ENCODE assay signal across 27 cellular contexts in genomic region chr1:165284471-165284870, GRCh38.
DNase-seq lines count a peak whose midpoint lies in the region; ATAC-seq and TF ChIP-seq lines count a peak whose summit lies in the region.
"Had no signal": no experiment of that assay in that cellular context is flagged by ENCODE, and none has a peak within 500 bp of the region (broad histone marks: within the 10 kb centered on the region; RNA-seq: fewer than 3 reads in every experiment).

No MANE protein-coding gene starts in this region.

- intact Hi-C loops in natural killer cell (cut with micrococcal nuclease) (no loop called here), Right ventricle myocardium superior (cut with DNase I) (loop anchor here (10.0 kb wide), 1 partner anchor 130 kb away; no protein-coding TSS in a partner anchor)

- no peak overlapping the region for H3K4me3 Mint-ChIP-seq in natural killer cell
- no peak overlapping the region for H3K4me3 Mint-ChIP-seq in activated CD4-positive, alpha-beta memory T cell treated with anti-CD3 and anti-CD28 coated beads, Interleukin-2, amount 10 ng/mL, durations not matched to agents 7 days and 5 days
- H3K4me3 Mint-ChIP-seq: activated B cell treated with CpG ODN at 0.5 μM for 24 hours; activated CD8-positive, alpha-beta T cell treated with anti-CD3 and anti-CD28 coated beads for 36 hours; central memory CD8-positive, alpha-beta T cell; T-helper 1 cell treated with Interleukin-12 subunit alpha and Interleukin-12 subunit beta and Interleukin-4 antibody, amounts not matched to agents 30 μg/mL and 1 μg/mL, for 36 hours had no signal

- H3K9me3 Mint-ChIP-seq in natural killer cell, result no peaks in the 10 kb centered on the region
- H3K9me3 Mint-ChIP-seq in activated CD4-positive, alpha-beta memory T cell treated with anti-CD3 and anti-CD28 coated beads, Interleukin-2, amount 10 ng/mL, durations not matched to agents 7 days and 5 days, result no peaks in the 10 kb centered on the region
- H3K9me3 Mint-ChIP-seq: activated B cell treated with CpG ODN at 0.5 μM for 24 hours; activated CD8-positive, alpha-beta T cell treated with anti-CD3 and anti-CD28 coated beads for 36 hours; central memory CD8-positive, alpha-beta T cell; T-helper 1 cell treated with Interleukin-12 subunit alpha and Interleukin-12 subunit beta and Interleukin-4 antibody, amounts not matched to agents 30 μg/mL and 1 μg/mL, for 36 hours had no signal

- CTCF ChIA-PET in activated CD4-positive, alpha-beta memory T cell treated with anti-CD3 and anti-CD28 coated beads, Interleukin-2, amount 10 ng/mL, durations not matched to agents 7 days and 5 days (lab: Charles Lee), result no interaction called here

- H3K36me3 Mint-ChIP-seq in natural killer cell, result no peaks in the 10 kb centered on the region
- no peaks in the 10 kb centered on the region for H3K36me3 Mint-ChIP-seq in activated CD4-positive, alpha-beta memory T cell treated with anti-CD3 and anti-CD28 coated beads, Interleukin-2, amount 10 ng/mL, durations not matched to agents 7 days and 5 days (ENCODE audit: low read depth)

- TF ChIP-seq CTCF in VCaP (conservative IDR thresholded peaks at IDR 0.05), result no peak
- no peak for TF ChIP-seq CTCF in natural killer cell (IDR thresholded peaks at IDR 0.05)

- ATAC-seq in natural killer cell (no peak), Right ventricle myocardium superior (ENCODE audit: poor library complexity) (no peak)
- ATAC-seq: A549; activated CD8-positive, alpha-beta T cell treated with anti-CD3 and anti-CD28 coated beads for 36 hours had no signal

- peak overlapping the region; percentile 92 for H3K27ac ChIP-seq in VCaP
- H3K27ac ChIP-seq: A549; BLaER1 treated with 17β-estradiol and CSF1 and Interleukin-3, amounts not matched to agents 10 nM and 100 nM; left ventricle myocardium inferior had no signal

- H3K4me1 Mint-ChIP-seq in natural killer cell, result no peaks in the 10 kb centered on the region
- H3K4me1 Mint-ChIP-seq in activated CD4-positive, alpha-beta memory T cell treated with anti-CD3 and anti-CD28 coated beads, Interleukin-2, amount 10 ng/mL, durations not matched to agents 7 days and 5 days, result no peaks in the 10 kb centered on the region
- H3K4me1 Mint-ChIP-seq: activated B cell treated with CpG ODN at 0.5 μM for 24 hours; central memory CD8-positive, alpha-beta T cell had no signal

- DNase-seq in NCI-H2196 (lab: John Stamatoyannopoulos, UW; ENCODE audit: unreplicated experiment) (peak; percentile 14), NCI-H2196 treated with DMSO at 0.1 percent for 48 hours (lab: John Stamatoyannopoulos, UW; ENCODE audit: unreplicated experiment) (no peak), NCI-H1417 treated with DMSO at 0.1 percent for 48 hours (lab: John Stamatoyannopoulos, UW) (peak; percentile 63), renal cortical epithelial cell (ENCODE audit: low read depth) (peak; percentile 16), natural killer cell (no peak), Right ventricle myocardium superior (no peak)
- no peak for DNase-seq in activated CD4-positive, alpha-beta memory T cell treated with anti-CD3 and anti-CD28 coated beads, Interleukin-2, amount 10 ng/mL, durations not matched to agents 7 days and 5 days
- DNase-seq: activated B cell treated with CpG ODN at 0.5 μM for 24 hours; activated CD8-positive, alpha-beta T cell treated with anti-CD3 and anti-CD28 coated beads for 36 hours; activated naive CD4-positive, alpha-beta T cell treated with Interleukin-2 at 50 U/mL for 16 hours; activated T-cell treated with anti-CD3 and anti-CD28 coated beads, Interleukin-2, amount 50 U/mL, for 1 hour; effector CD8-positive, alpha-beta T cell; H7; head of caudate nucleus; IMR-90; left ventricle myocardium inferior; MG63; midbrain; NCI-H345; retina; SIG-M5; substantia nigra had no signal

- no peak overlapping the region for H3K27ac Mint-ChIP-seq in natural killer cell
- H3K27ac Mint-ChIP-seq in activated CD4-positive, alpha-beta memory T cell treated with anti-CD3 and anti-CD28 coated beads, Interleukin-2, amount 10 ng/mL, durations not matched to agents 7 days and 5 days, result no peak overlapping the region
- H3K27ac Mint-ChIP-seq: activated B cell treated with CpG ODN at 0.5 μM for 24 hours; activated CD8-positive, alpha-beta T cell treated with anti-CD3 and anti-CD28 coated beads for 36 hours; T-helper 1 cell treated with Interleukin-12 subunit alpha and Interleukin-12 subunit beta and Interleukin-4 antibody, amounts not matched to agents 30 μg/mL and 1 μg/mL, for 36 hours had no signal

- peaks cover 11 to 14% of the 10 kb centered on the region in 2 donors for H3K27me3 Mint-ChIP-seq in natural killer cell (ENCODE audit: low read depth in 2 of 2)
- peaks cover 19% of the 10 kb centered on the region for H3K27me3 Mint-ChIP-seq in activated CD4-positive, alpha-beta memory T cell treated with anti-CD3 and anti-CD28 coated beads, Interleukin-2, amount 10 ng/mL, durations not matched to agents 7 days and 5 days

- POLR2A ChIA-PET in activated CD4-positive, alpha-beta memory T cell treated with anti-CD3 and anti-CD28 coated beads, Interleukin-2, amount 10 ng/mL, durations not matched to agents 7 days and 5 days (lab: Charles Lee), result no interaction called here

Comparison
In these comparisons a context has a peak if more than half of its experiments do, and no peak if none do; other contexts are left out.
1. DNase-seq: peak in NCI-H2196 (single experiment), NCI-H1417 treated with DMSO at 0.1 percent for 48 hours (single experiment) and renal cortical epithelial cell (single experiment); none in NCI-H2196 treated with DMSO at 0.1 percent for 48 hours (single experiment), natural killer cell (single experiment), activated CD4-positive, alpha-beta memory T cell treated with anti-CD3 and anti-CD28 coated beads, Interleukin-2, amount 10 ng/mL, durations not matched to agents 7 days and 5 days (single experiment) and Right ventricle myocardium superior (single experiment).